In the genomic region with DNA sequence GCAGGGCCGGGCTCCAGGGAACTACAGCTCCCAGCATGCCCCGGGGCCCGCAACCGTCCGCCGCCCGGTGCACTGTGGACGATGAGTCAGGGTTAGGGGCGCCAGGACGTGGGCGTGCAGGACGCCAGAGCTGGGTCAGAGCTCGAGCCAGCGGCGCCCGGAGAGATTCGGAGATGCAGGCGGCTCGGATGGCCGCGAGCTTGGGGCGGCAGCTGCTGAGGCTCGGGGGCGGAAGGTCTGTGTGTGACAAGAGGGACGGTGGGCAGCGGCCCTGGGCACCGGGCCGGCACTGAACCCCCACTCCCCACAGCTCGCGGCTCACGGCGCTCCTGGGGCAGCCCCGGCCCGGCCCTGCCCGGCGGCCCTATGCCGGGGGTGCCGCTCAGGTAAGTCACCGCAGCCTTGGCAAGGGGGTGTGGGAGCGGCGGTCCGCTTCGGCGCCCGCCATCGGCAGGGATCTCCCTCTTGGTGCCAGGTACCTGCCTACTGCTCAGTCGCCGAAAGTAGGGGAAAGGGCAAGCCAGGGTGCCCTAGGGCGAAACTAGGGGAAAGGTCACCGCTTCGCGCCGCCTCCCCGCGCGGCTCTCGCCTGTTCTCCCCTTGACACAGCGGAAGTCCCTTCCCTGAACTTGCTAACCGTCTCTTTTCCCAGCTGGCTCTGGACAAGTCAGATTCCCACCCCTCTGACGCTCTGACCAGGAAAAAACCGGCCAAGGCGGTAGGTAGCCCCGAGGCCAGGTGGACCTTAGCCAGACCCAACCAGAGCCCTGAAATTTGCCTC, we compare ENCODE assay signal across 8 cellular contexts. TPM values are rescaled to one million over a fixed set of nuclear protein-coding genes. Genes with fewer than 3 reads are reported as not detected.
DNase-seq lines count a peak whose midpoint lies in the region; TF ChIP-seq lines count a peak whose summit lies in the region.

A gene (plus strand): TSS at position 127 of the 781 bp plus-strand sequence. CDS start 47 bp downstream, at position 174.
A gene (minus strand): TSS at position 25 of the 781 bp plus-strand sequence.

- CTCF ChIA-PET in BJ (lab: Yijun Ruan, JAX), result interaction anchor here (0.6 to 3.6 kb wide), 16 partner anchors 10 to 770 kb away, joined by 3 to 50 read pairs (median 4); a partner anchor contains a TSS
- CTCF ChIA-PET in activated naive CD4-positive, alpha-beta T cell treated with anti-CD3 and anti-CD28 coated beads for 36 hours (lab: Charles Lee), result interaction anchor here (0.7 to 3.4 kb wide), 14 partner anchors 10 to 77 kb away, joined by 3 to 16 read pairs (median 4); a partner anchor contains a TSS

- no peaks in the 10 kb centered on the region for H3K9me3 Mint-ChIP-seq in activated naive CD4-positive, alpha-beta T cell treated with anti-CD3 and anti-CD28 coated beads for 36 hours

- in situ Hi-C loops in SK-MEL-5 (cut with HindIII; ENCODE audit: low pct_unique_long_range_greater_than_20kb, low sequenced_read_pairs), result no loop called here

- no peaks in the 10 kb centered on the region for H3K27me3 ChIP-seq in BJ (ENCODE audit: control insufficient read depth, insufficient read depth, low read length)
- H3K27me3 ChIP-seq in neuron (ENCODE audit: insufficient read depth, low read length), result no peaks in the 10 kb centered on the region

- H3K27me3 Mint-ChIP-seq in activated naive CD4-positive, alpha-beta T cell treated with anti-CD3 and anti-CD28 coated beads for 36 hours (ENCODE audit: low read depth), result no peaks in the 10 kb centered on the region

- H3K4me1 ChIP-seq in neuron (ENCODE audit: insufficient read depth, low read length), result peaks cover 52% of the 10 kb centered on the region

- TF ChIP-seq CTCF in BJ (IDR thresholded peaks at IDR 0.05; ENCODE audit: insufficient read depth, low read depth, low read length) (no peak), subcutaneous adipose tissue (IDR thresholded peaks at IDR 0.05; ENCODE audit: low read depth) (no peak)

- H3K27ac Mint-ChIP-seq in activated naive CD4-positive, alpha-beta T cell treated with anti-CD3 and anti-CD28 coated beads for 36 hours, result peak within 1 kb of the TSS; percentile 92

- intact Hi-C loops in activated naive CD4-positive, alpha-beta T cell treated with anti-CD3 and anti-CD28 coated beads for 36 hours (cut with micrococcal nuclease), result loop anchor here (1.0 to 5.0 kb wide), 2 partner anchors 19 to 182 kb away; a partner anchor contains a TSS

- H3K36me3 Mint-ChIP-seq in activated naive CD4-positive, alpha-beta T cell treated with anti-CD3 and anti-CD28 coated beads for 36 hours (ENCODE audit: low read depth), result peaks cover 16% of the 10 kb centered on the region

- H3K4me1 Mint-ChIP-seq in activated naive CD4-positive, alpha-beta T cell treated with anti-CD3 and anti-CD28 coated beads for 36 hours (ENCODE audit: low read depth), result peaks cover 54% of the 10 kb centered on the region

- H3K36me3 ChIP-seq in BJ (ENCODE audit: control insufficient read depth, insufficient read depth, low read length), result peaks cover 27% of the 10 kb centered on the region
- H3K36me3 ChIP-seq in neuron (ENCODE audit: insufficient read depth, low read length), result peaks cover 33% of the 10 kb centered on the region

- no peaks in the 10 kb centered on the region for H3K9me3 ChIP-seq in neuron (ENCODE audit: low read length)

- peak; percentile 37 for DNase-seq in BJ (ENCODE audit: low read depth)
- peak; percentile 82 for DNase-seq in GM19240 (ENCODE audit: insufficient read length, low spot score)
- DNase-seq in HUDEP-2 (lab: John Stamatoyannopoulos, UW; ENCODE audit: unreplicated experiment in 76 of 76), result peak in 65 of 76 experiments; percentile 24 to 87 (median 76)
- peak; percentile 79 for DNase-seq in SK-MEL-5 (ENCODE audit: low read depth, low spot score)
- DNase-seq in activated naive CD4-positive, alpha-beta T cell treated with anti-CD3 and anti-CD28 coated beads for 36 hours, result peak; percentile 88
- DNase-seq in foreskin melanocyte, result peak; percentile 78

- POLR2A ChIA-PET in BJ (lab: Charles Lee), result interaction anchor here (0.6 to 1.3 kb wide), 2 partner anchors 18 to 31 kb away, joined by 3 to 4 read pairs; no protein-coding TSS in a partner anchor

- H2AFZ ChIP-seq in neuron (ENCODE audit: low read depth, low read length), result no peak within 1 kb of the TSS

- H3K4me3 Mint-ChIP-seq in activated naive CD4-positive, alpha-beta T cell treated with anti-CD3 and anti-CD28 coated beads for 36 hours, result peak within 1 kb of the TSS; percentile 94

- H3K4me3 ChIP-seq in BJ (ENCODE audit: low read depth, low read length) (peak within 1 kb of the TSS; percentile 84), neuron (ENCODE audit: low read length) (peak within 1 kb of the TSS; percentile 72)

RNA-seq across cellular contexts. Expression of the first gene that starts in this region (rescaled TPM):
- 335 and 517 TPM in 2 replicates for polyA plus RNA-seq in BJ (2011; rRNA removed)
- polyA minus RNA-seq in BJ (2011; rRNA and poly(A)+ RNA removed), result 165 and 275 TPM in 2 replicates
- total RNA-seq in SK-MEL-5 (2014; rRNA removed; shearing (Covaris generic)), result 123 and 148 TPM in 2 replicates
- 149 and 184 TPM in 2 replicates for polyA plus RNA-seq in SK-MEL-5 (2015; cell fraction: cytosol; rRNA removed)
- polyA plus RNA-seq in SK-MEL-5 (2015; cell fraction: nucleus; rRNA removed), result 1,839 and 2,323 TPM in 2 replicates
- 100 to 1,000 TPM; 263 to 267 TPM for total RNA-seq in activated naive CD4-positive, alpha-beta T cell treated with anti-CD3 and anti-CD28 coated beads for 36 hours
- 1,000 to 10,000 TPM in 1 of 4 donors, 100 to 1,000 TPM in 3; 533 to 1,103 (median 672) TPM for total RNA-seq in subcutaneous adipose tissue

RNA-seq across cellular contexts. Expression of the second gene that starts in this region (rescaled TPM):
- 13.3 and 20.4 TPM in 2 replicates for polyA plus RNA-seq in BJ (2011; rRNA removed)
- 12.5 and 14.0 TPM in 2 replicates for polyA minus RNA-seq in BJ (2011; rRNA and poly(A)+ RNA removed)
- total RNA-seq in SK-MEL-5 (2014; rRNA removed; shearing (Covaris generic)), result 3.7 and 3.9 TPM in 2 replicates
- polyA plus RNA-seq in SK-MEL-5 (2015; cell fraction: cytosol; rRNA removed), result 5.0 and 9.0 TPM in 2 replicates
- polyA plus RNA-seq in SK-MEL-5 (2015; cell fraction: nucleus; rRNA removed), result 20.1 and 25.9 TPM in 2 replicates
- 10 to 100 TPM; 13.6 to 13.8 TPM for total RNA-seq in activated naive CD4-positive, alpha-beta T cell treated with anti-CD3 and anti-CD28 coated beads for 36 hours
- total RNA-seq in subcutaneous adipose tissue, result 10 to 100 TPM in 1 of 4 donors, 1 to 10 TPM in 3; 3.3 to 17.0 (median 6.9) TPM

Comparison
In these comparisons a context has a peak if more than half of its experiments do, and no peak if none do; other contexts are left out.
1. Peak in every context shown above with its lines: DNase-seq and H3K4me3 ChIP-seq.
2. DNase-seq: peak in every context shown above with its lines; median percentile 88 in activated naive CD4-positive, alpha-beta T cell treated with anti-CD3 and anti-CD28 coated beads for 36 hours; 82 in GM19240; 79 in SK-MEL-5; 78 in foreskin melanocyte; 76 in HUDEP-2; 37 in BJ.